36 cellular contexts compared by ENCODE assay signal in the genomic region with DNA sequence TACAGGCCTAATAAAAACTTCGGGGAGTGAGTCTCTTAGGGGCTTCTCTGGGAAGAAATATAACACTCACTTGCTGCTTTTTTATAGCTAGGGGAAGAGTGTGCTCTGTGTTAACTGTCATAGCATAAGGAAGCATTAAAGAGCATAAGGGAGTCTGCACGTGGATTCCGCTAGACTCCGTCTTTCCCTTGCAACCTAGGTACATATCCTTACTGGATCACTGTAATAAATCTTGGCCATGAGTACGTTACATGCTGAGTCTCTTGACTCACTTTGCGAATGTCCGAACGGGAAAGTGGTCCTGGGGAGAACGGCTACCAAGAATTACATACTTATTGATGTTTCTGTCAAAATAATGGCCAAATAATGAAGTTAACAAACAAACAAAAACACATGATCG.
"Had no signal": no experiment of that assay in that cellular context is flagged by ENCODE, and none has a peak within 500 bp of the region (broad histone marks: within the 10 kb centered on the region; RNA-seq: fewer than 3 reads in every experiment).

No MANE protein-coding gene starts in this region.

- H3K27ac ChIP-seq: adrenal gland, body of pancreas, esophagus muscularis mucosa, foreskin keratinocyte, gastrocnemius medialis, WERI-Rb-1 had no signal

- FAIRE-seq: colon had no signal

- H3K4me1 ChIP-seq: adrenal gland, body of pancreas, esophagus muscularis mucosa, foreskin keratinocyte, gastrocnemius medialis had no signal

- H3K4me1 Mint-ChIP-seq: activated CD4-positive, alpha-beta T cell treated with anti-CD3 and anti-CD28 coated beads for 36 hours; activated CD4-positive, alpha-beta T cell treated with anti-CD3 and anti-CD28 coated beads, Interleukin-2, amount 10 ng/mL, durations not matched to agents 24 days and 14 days; activated CD8-positive, alpha-beta memory T cell treated with anti-CD3 and anti-CD28 coated beads, Interleukin-2, amount 10 ng/mL, durations not matched to agents 7 days and 5 days; activated naive CD4-positive, alpha-beta T cell treated with anti-CD3 and anti-CD28 coated beads, Interleukin-2, amount 50 U/mL, for 24 hours; activated naive CD8-positive, alpha-beta T cell treated with anti-CD3 and anti-CD28 coated beads for 36 hours; activated naive CD8-positive, alpha-beta T cell treated with anti-CD3 and anti-CD28 coated beads, Interleukin-2, amount 50 U/mL, for 24 hours; T-cell had no signal

- H3K27me3 ChIP-seq: adrenal gland, body of pancreas, esophagus muscularis mucosa, foreskin keratinocyte, gastrocnemius medialis had no signal

- H3K9me3 Mint-ChIP-seq: activated CD4-positive, alpha-beta T cell treated with anti-CD3 and anti-CD28 coated beads, Interleukin-2, amount 10 ng/mL, durations not matched to agents 24 days and 14 days had no signal

- H3K36me3 ChIP-seq: adrenal gland, esophagus muscularis mucosa, gastrocnemius medialis, WERI-Rb-1 had no signal

- H3K4me3 Mint-ChIP-seq: activated CD4-positive, alpha-beta memory T cell treated with anti-CD3 and anti-CD28 coated beads for 36 hours; activated CD4-positive, alpha-beta T cell treated with anti-CD3 and anti-CD28 coated beads for 36 hours; activated CD4-positive, alpha-beta T cell treated with anti-CD3 and anti-CD28 coated beads, Interleukin-2, amount 10 ng/mL, durations not matched to agents 24 days and 14 days; activated CD8-positive, alpha-beta memory T cell treated with anti-CD3 and anti-CD28 coated beads, Interleukin-2, amount 10 ng/mL, durations not matched to agents 7 days and 5 days; activated CD8-positive, alpha-beta T cell treated with anti-CD3 and anti-CD28 coated beads, Interleukin-2, amount 10 ng/mL, durations not matched to agents 7 days and 5 days; activated naive CD4-positive, alpha-beta T cell treated with anti-CD3 and anti-CD28 coated beads for 36 hours; activated naive CD4-positive, alpha-beta T cell treated with anti-CD3 and anti-CD28 coated beads, Interleukin-2, amount 50 U/mL, for 24 hours; activated naive CD8-positive, alpha-beta T cell treated with anti-CD3 and anti-CD28 coated beads for 36 hours; activated naive CD8-positive, alpha-beta T cell treated with anti-CD3 and anti-CD28 coated beads, Interleukin-2, amount 50 U/mL, for 24 hours; activated T-helper 1 cell treated with anti-CD3 and anti-CD28 coated beads, Interleukin-12 subunit alpha, Interleukin-12 subunit beta, Interleukin-2, Interleukin-4 antibody, amounts not matched to agents 30 ng/mL and 10 ng/mL and 1 ng/mL, durations not matched to agents 14 hours and 24 hours and 36 hours; effector memory CD8-positive, alpha-beta T cell; T-cell; T-helper 1 cell treated with Interleukin-12 subunit alpha and Interleukin-12 subunit beta and Interleukin-4 antibody, amounts not matched to agents 30 μg/mL and 1 μg/mL, for 36 hours had no signal

- DNase-seq: activated CD4-positive, alpha-beta memory T cell treated with anti-CD3 and anti-CD28 coated beads for 36 hours; activated CD4-positive, alpha-beta T cell treated with anti-CD3 and anti-CD28 coated beads for 36 hours; activated CD4-positive, alpha-beta T cell treated with anti-CD3 and anti-CD28 coated beads, Interleukin-2, amount 10 ng/mL, durations not matched to agents 24 days and 14 days; activated CD4-positive, CD25-positive, alpha-beta regulatory T cell; activated CD4-positive, CD25-positive, alpha-beta regulatory T cell treated with anti-CD3 and anti-CD28 coated beads, Interleukin-2, amount 50 U/mL, for 72 hours; activated CD8-positive, alpha-beta memory T cell treated with anti-CD3 and anti-CD28 coated beads, Interleukin-2, amount 10 ng/mL, durations not matched to agents 7 days and 5 days; activated CD8-positive, alpha-beta memory T cell treated with anti-CD3 and anti-CD28 coated beads, Interleukin-2, amount 50 U/mL, for 4 hours; activated CD8-positive, alpha-beta T cell treated with anti-CD3 and anti-CD28 coated beads, Interleukin-2, amount 10 ng/mL, durations not matched to agents 7 days and 5 days; activated effector memory CD4-positive, alpha-beta T cell treated with anti-CD3 and anti-CD28 coated beads, Interleukin-2, amount 50 U/mL, for 16 hours; activated naive CD4-positive, alpha-beta T cell treated with anti-CD3 and anti-CD28 coated beads for 36 hours; activated naive CD8-positive, alpha-beta T cell treated with anti-CD3 and anti-CD28 coated beads for 36 hours; activated naive CD8-positive, alpha-beta T cell treated with anti-CD3 and anti-CD28 coated beads, Interleukin-2, amount 50 U/mL, for 24 hours; activated T-cell treated with anti-CD3 and anti-CD28 coated beads, Interleukin-2, amount 50 U/mL, for 1 hour; activated T-cell treated with anti-CD3 and anti-CD28 coated beads, Interleukin-2, amount 50 U/mL, for 48 hours; adrenal gland; amygdala; aorta; body of pancreas; caudate nucleus; cortex of kidney; dermis blood vessel endothelial cell; effector CD4-positive, alpha-beta T cell; effector memory CD8-positive, alpha-beta T cell; erythroblast; foreskin keratinocyte; gastrocnemius medialis; glutamatergic neuron; T-cell; T1000; WERI-Rb-1 had no signal

- H3K4me3 ChIP-seq: adrenal gland, body of pancreas, esophagus muscularis mucosa, gastrocnemius medialis had no signal

- H3K27me3 Mint-ChIP-seq: activated CD4-positive, alpha-beta memory T cell treated with anti-CD3 and anti-CD28 coated beads for 36 hours; activated CD4-positive, alpha-beta T cell treated with anti-CD3 and anti-CD28 coated beads for 36 hours; activated CD4-positive, alpha-beta T cell treated with anti-CD3 and anti-CD28 coated beads, Interleukin-2, amount 10 ng/mL, durations not matched to agents 24 days and 14 days; activated CD8-positive, alpha-beta memory T cell treated with anti-CD3 and anti-CD28 coated beads, Interleukin-2, amount 10 ng/mL, durations not matched to agents 7 days and 5 days; activated naive CD4-positive, alpha-beta T cell treated with anti-CD3 and anti-CD28 coated beads, Interleukin-2, amount 50 U/mL, for 24 hours; activated naive CD8-positive, alpha-beta T cell treated with anti-CD3 and anti-CD28 coated beads for 36 hours; activated naive CD8-positive, alpha-beta T cell treated with anti-CD3 and anti-CD28 coated beads, Interleukin-2, amount 50 U/mL, for 24 hours; effector memory CD8-positive, alpha-beta T cell; T-cell had no signal

- H3K27ac Mint-ChIP-seq: activated CD4-positive, alpha-beta memory T cell treated with anti-CD3 and anti-CD28 coated beads for 36 hours; activated CD4-positive, alpha-beta T cell treated with anti-CD3 and anti-CD28 coated beads for 36 hours; activated CD4-positive, alpha-beta T cell treated with anti-CD3 and anti-CD28 coated beads, Interleukin-2, amount 10 ng/mL, durations not matched to agents 24 days and 14 days; activated CD8-positive, alpha-beta memory T cell treated with anti-CD3 and anti-CD28 coated beads, Interleukin-2, amount 10 ng/mL, durations not matched to agents 7 days and 5 days; activated CD8-positive, alpha-beta T cell treated with anti-CD3 and anti-CD28 coated beads, Interleukin-2, amount 10 ng/mL, durations not matched to agents 7 days and 5 days; activated naive CD4-positive, alpha-beta T cell treated with anti-CD3 and anti-CD28 coated beads for 36 hours; activated naive CD4-positive, alpha-beta T cell treated with anti-CD3 and anti-CD28 coated beads, Interleukin-2, amount 50 U/mL, for 24 hours; activated naive CD8-positive, alpha-beta T cell treated with anti-CD3 and anti-CD28 coated beads for 36 hours; activated naive CD8-positive, alpha-beta T cell treated with anti-CD3 and anti-CD28 coated beads, Interleukin-2, amount 50 U/mL, for 24 hours; activated T-helper 1 cell treated with anti-CD3 and anti-CD28 coated beads, Interleukin-12 subunit alpha, Interleukin-12 subunit beta, Interleukin-2, Interleukin-4 antibody, amounts not matched to agents 30 ng/mL and 10 ng/mL and 1 ng/mL, durations not matched to agents 14 hours and 24 hours and 36 hours; activated T-helper 2 cell treated with anti-CD3 and anti-CD28 coated beads, Interferon-gamma antibody, Interleukin-2, Interleukin-4, amounts not matched to agents 10 μg/mL and 5 μg/mL and 100 μg/mL, durations not matched to agents 14 hours and 24 hours and 36 hours; effector memory CD8-positive, alpha-beta T cell; T-cell; T-helper 1 cell treated with Interleukin-12 subunit alpha and Interleukin-12 subunit beta and Interleukin-4 antibody, amounts not matched to agents 30 μg/mL and 1 μg/mL, for 36 hours had no signal

- H3K9me3 ChIP-seq: adrenal gland, body of pancreas, esophagus muscularis mucosa, gastrocnemius medialis had no signal

- H3K36me3 Mint-ChIP-seq: activated CD4-positive, alpha-beta memory T cell treated with anti-CD3 and anti-CD28 coated beads for 36 hours; activated CD8-positive, alpha-beta memory T cell treated with anti-CD3 and anti-CD28 coated beads, Interleukin-2, amount 10 ng/mL, durations not matched to agents 7 days and 5 days; activated naive CD4-positive, alpha-beta T cell treated with anti-CD3 and anti-CD28 coated beads, Interleukin-2, amount 50 U/mL, for 24 hours; activated naive CD8-positive, alpha-beta T cell treated with anti-CD3 and anti-CD28 coated beads for 36 hours; T-cell had no signal
